Comparison of ENCODE assay signal across 19 cellular contexts in genomic region chr1:59396387-59396786, GRCh38.
"Had no signal": no experiment of that assay in that cellular context is flagged by ENCODE, and none has a peak within 500 bp of the region (broad histone marks: within the 10 kb centered on the region; RNA-seq: fewer than 3 reads in every experiment).

No MANE protein-coding gene starts in this region.

- H3K36me3 ChIP-seq: pancreas, sigmoid colon, tibial nerve, vagina had no signal

- DNase-seq: activated CD4-positive, alpha-beta T cell treated with anti-CD3 and anti-CD28 coated beads for 4 hours; activated CD8-positive, alpha-beta memory T cell treated with anti-CD3 and anti-CD28 coated beads, Interleukin-2, amount 50 U/mL, for 48 hours; activated CD8-positive, alpha-beta T cell treated with anti-CD3 and anti-CD28 coated beads, Interleukin-2, amount 10 ng/mL, durations not matched to agents 7 days and 5 days; activated gamma-delta T cell; activated T-cell treated with anti-CD3 and anti-CD28 coated beads, Interleukin-2, amount 50 U/mL, for 72 hours; body of pancreas; caudate nucleus; erythroblast; islet precursor cell; naive thymus-derived CD4-positive, alpha-beta T cell; pancreas; sigmoid colon; stimulated activated CD4-positive, alpha-beta T cell treated with anti-CD3 and anti-CD28 coated beads, Interleukin-2, amount 100 ng/mL, for 24 hours; T-helper 9 cell had no signal

- ATAC-seq: activated CD8-positive, alpha-beta T cell treated with anti-CD3 and anti-CD28 coated beads, Interleukin-2, amount 10 ng/mL, durations not matched to agents 7 days and 5 days; activated naive CD4-positive, alpha-beta T cell treated with anti-CD3 and anti-CD28 coated beads, Interleukin-2, amount 50 U/mL, for 72 hours; activated T-cell treated with anti-CD3 and anti-CD28 coated beads, Interleukin-2, amount 50 U/mL, for 72 hours; body of pancreas; naive thymus-derived CD4-positive, alpha-beta T cell; pancreas; stimulated activated effector memory CD8-positive, alpha-beta T cell treated with anti-CD3 and anti-CD28 coated beads, Interleukin-12 subunit alpha, Interleukin-12 subunit beta, amount 100 ng/mL, for 72 hours; WTC11 had no signal

- H3K9me3 Mint-ChIP-seq: activated naive CD4-positive, alpha-beta T cell treated with anti-CD3 and anti-CD28 coated beads, Interleukin-2, amount 50 U/mL, for 72 hours; activated T-cell treated with anti-CD3 and anti-CD28 coated beads, Interleukin-2, amount 50 U/mL, for 72 hours; naive thymus-derived CD4-positive, alpha-beta T cell; stimulated activated effector memory CD8-positive, alpha-beta T cell treated with anti-CD3 and anti-CD28 coated beads, Interleukin-12 subunit alpha, Interleukin-12 subunit beta, amount 100 ng/mL, for 72 hours; WTC11 had no signal

- H3K27me3 ChIP-seq: body of pancreas, pancreas, sigmoid colon, tibial nerve, vagina had no signal

- H3K4me3 ChIP-seq: body of pancreas, pancreas, sigmoid colon, tibial nerve, vagina had no signal

- H3K36me3 Mint-ChIP-seq: stimulated activated effector memory CD8-positive, alpha-beta T cell treated with anti-CD3 and anti-CD28 coated beads, Interleukin-12 subunit alpha, Interleukin-12 subunit beta, amount 100 ng/mL, for 72 hours; WTC11 had no signal

- H3K27ac Mint-ChIP-seq: activated CD8-positive, alpha-beta T cell treated with anti-CD3 and anti-CD28 coated beads, Interleukin-2, amount 10 ng/mL, durations not matched to agents 7 days and 5 days; activated naive CD4-positive, alpha-beta T cell treated with anti-CD3 and anti-CD28 coated beads, Interleukin-2, amount 50 U/mL, for 72 hours; activated T-cell treated with anti-CD3 and anti-CD28 coated beads, Interleukin-2, amount 50 U/mL, for 72 hours; naive thymus-derived CD4-positive, alpha-beta T cell; stimulated activated effector memory CD8-positive, alpha-beta T cell treated with anti-CD3 and anti-CD28 coated beads, Interleukin-12 subunit alpha, Interleukin-12 subunit beta, amount 100 ng/mL, for 72 hours; WTC11 had no signal

- H3K27ac ChIP-seq: body of pancreas, pancreas had no signal

- H3K9me3 ChIP-seq: body of pancreas, pancreas, sigmoid colon, tibial nerve, vagina had no signal

- H3K27me3 Mint-ChIP-seq: naive thymus-derived CD4-positive, alpha-beta T cell had no signal

- H3K4me3 Mint-ChIP-seq: activated CD8-positive, alpha-beta T cell treated with anti-CD3 and anti-CD28 coated beads, Interleukin-2, amount 10 ng/mL, durations not matched to agents 7 days and 5 days; activated T-cell treated with anti-CD3 and anti-CD28 coated beads, Interleukin-2, amount 50 U/mL, for 72 hours; naive thymus-derived CD4-positive, alpha-beta T cell; stimulated activated effector memory CD8-positive, alpha-beta T cell treated with anti-CD3 and anti-CD28 coated beads, Interleukin-12 subunit alpha, Interleukin-12 subunit beta, amount 100 ng/mL, for 72 hours; WTC11 had no signal
